ENCODE assay signal across 8 cellular contexts in genomic region chrX:81377329-81377728, GRCh38.
A peak's percentile ranks its signal among the peaks of the same experiment; 100 is the strongest.
DNase-seq lines count a peak whose midpoint lies in the region; ATAC-seq and TF ChIP-seq lines count a peak whose summit lies in the region.

No MANE protein-coding gene starts in this region.

- H3K36me3 ChIP-seq in DOHH2 (ENCODE audit: control insufficient read depth, low read length) (no peaks in the 10 kb centered on the region), vagina (no peaks in the 10 kb centered on the region), sigmoid colon (no peaks in the 10 kb centered on the region)

- ATAC-seq in HG03097 (IDR thresholded peaks at IDR 0.05; ENCODE audit: low FRiP score, unreplicated experiment) = no peak

- TF ChIP-seq CTCF in DOHH2 (IDR thresholded peaks at IDR 0.05; ENCODE audit: low read depth, low read length, poor library complexity, severe bottlenecking) (peak; percentile 48), chondrocyte (IDR thresholded peaks at IDR 0.05) (peak; percentile 83), nephron progenitor cell (IDR thresholded peaks at IDR 0.05) (peak; percentile 48), vagina (IDR thresholded peaks at IDR 0.05) (peak in 1 of 3 experiments; percentile 56), sigmoid colon (IDR thresholded peaks at IDR 0.05) (peak in 2 of 4 experiments; percentile 32 to 47)

- H3K4me2 ChIP-seq in DOHH2 (ENCODE audit: low read length) = no peak overlapping the region

- H3K9me3 ChIP-seq in DOHH2 (ENCODE audit: control insufficient read depth, insufficient read depth, low read length) (no peaks in the 10 kb centered on the region), vagina (no peaks in the 10 kb centered on the region), sigmoid colon (no peaks in the 10 kb centered on the region)

- intact Hi-C loops in vagina (cut with DNase I) = no loop called here
- intact Hi-C loops in sigmoid colon (cut with DNase I) = loop anchor here (5.0 to 10.0 kb wide), 2 partner anchors 173 to 205 kb away; partner anchors contain the start of genes HMGN5 and SH3BGRL

- peaks cover 7% of the 10 kb centered on the region for H3K27me3 Mint-ChIP-seq in chondrocyte (ENCODE audit: low read depth)
- peaks cover 6% of the 10 kb centered on the region for H3K27me3 Mint-ChIP-seq in nephron progenitor cell (ENCODE audit: low read depth, poor library complexity)

- no peak for TF ChIP-seq EP300 in sigmoid colon (IDR thresholded peaks at IDR 0.05)

- peak; percentile 14 for DNase-seq in Jurkat, Clone E6-1 (ENCODE audit: low read depth, low spot score)
- no peak for DNase-seq in chondrocyte (ENCODE audit: low spot score)
- DNase-seq in nephron progenitor cell = no peak
- no peak for DNase-seq in vagina (ENCODE audit: extremely low spot score in 2 of 2)
- no peak for DNase-seq in sigmoid colon
- no peak for DNase-seq in stimulated activated CD4-positive, alpha-beta T cell treated with anti-CD3 and anti-CD28 coated beads, Interleukin-4, amount 100 ng/mL, for 1 hour

- TF ChIP-seq POLR2A in vagina (IDR thresholded peaks at IDR 0.05) (no peak), sigmoid colon (IDR thresholded peaks at IDR 0.05) (no peak)

- H3K4me3 Mint-ChIP-seq in chondrocyte (ENCODE audit: unreplicated experiment) = no peak overlapping the region
- no peak overlapping the region for H3K4me3 Mint-ChIP-seq in nephron progenitor cell

- H3K4me1 ChIP-seq in DOHH2 (ENCODE audit: control insufficient read depth, low read length) (no peaks in the 10 kb centered on the region), vagina (no peaks in the 10 kb centered on the region), sigmoid colon (no peaks in the 10 kb centered on the region)

- H3K27ac ChIP-seq in DOHH2 (ENCODE audit: low read depth, low read length) (no peak overlapping the region), vagina (no peak overlapping the region), sigmoid colon (no peak overlapping the region)

- H3K27ac Mint-ChIP-seq in chondrocyte (ENCODE audit: unreplicated experiment) (no peak overlapping the region), nephron progenitor cell (no peak overlapping the region)

- no peaks in the 10 kb centered on the region for H3K27me3 ChIP-seq in DOHH2 (ENCODE audit: control insufficient read depth, low read length)
- no peaks in the 10 kb centered on the region for H3K27me3 ChIP-seq in vagina
- H3K27me3 ChIP-seq in sigmoid colon = no peaks in the 10 kb centered on the region

- H3K9me3 Mint-ChIP-seq in chondrocyte (ENCODE audit: low read depth) = no peaks in the 10 kb centered on the region
- H3K9me3 Mint-ChIP-seq in nephron progenitor cell = peaks cover 18% of the 10 kb centered on the region

- H3K4me3 ChIP-seq in DOHH2 (ENCODE audit: low read length) (no peak overlapping the region), vagina (no peak overlapping the region), sigmoid colon (no peak overlapping the region)
- H3K4me3 ChIP-seq in Jurkat, Clone E6-1 (ENCODE audit: low read length) = no peak overlapping the region

- 1 to 30% methylated on average over 2 of the region's 2 CpGs for WGBS in sigmoid colon, 2 donors

- no peaks in the 10 kb centered on the region for H3K4me1 Mint-ChIP-seq in chondrocyte (ENCODE audit: low read depth)
- no peaks in the 10 kb centered on the region for H3K4me1 Mint-ChIP-seq in nephron progenitor cell

- H4K20me1 ChIP-seq in DOHH2 (ENCODE audit: control insufficient read depth, insufficient read depth, low read depth, low read length) = no peaks in the 10 kb centered on the region

- H3K36me3 Mint-ChIP-seq in chondrocyte (ENCODE audit: low read depth) (no peaks in the 10 kb centered on the region), nephron progenitor cell (ENCODE audit: low read depth) (no peaks in the 10 kb centered on the region)

- H3F3A ChIP-seq in DOHH2 (ENCODE audit: control insufficient read depth, insufficient read depth) = no peaks in the 10 kb centered on the region

- H3K79me2 ChIP-seq in DOHH2 (ENCODE audit: control insufficient read depth, low read length) = no peaks in the 10 kb centered on the region

- H3K9me2 ChIP-seq in DOHH2 (replicated peaks; ENCODE audit: control insufficient read depth, low read length) = no peaks in the 10 kb centered on the region
